Comparison of ENCODE assay signal across 1 cellular context in genomic region chr6:137155830-137156229, GRCh38.
TF ChIP-seq lines count a peak whose summit lies in the region.

No MANE protein-coding gene starts in this region.

TF ChIP-seq in K562, 482 proteins besides CTCF, POLR2A, EP300 and RAD21 (continued from another document and continues in another):
- TF ChIP-seq, protein P1, sequence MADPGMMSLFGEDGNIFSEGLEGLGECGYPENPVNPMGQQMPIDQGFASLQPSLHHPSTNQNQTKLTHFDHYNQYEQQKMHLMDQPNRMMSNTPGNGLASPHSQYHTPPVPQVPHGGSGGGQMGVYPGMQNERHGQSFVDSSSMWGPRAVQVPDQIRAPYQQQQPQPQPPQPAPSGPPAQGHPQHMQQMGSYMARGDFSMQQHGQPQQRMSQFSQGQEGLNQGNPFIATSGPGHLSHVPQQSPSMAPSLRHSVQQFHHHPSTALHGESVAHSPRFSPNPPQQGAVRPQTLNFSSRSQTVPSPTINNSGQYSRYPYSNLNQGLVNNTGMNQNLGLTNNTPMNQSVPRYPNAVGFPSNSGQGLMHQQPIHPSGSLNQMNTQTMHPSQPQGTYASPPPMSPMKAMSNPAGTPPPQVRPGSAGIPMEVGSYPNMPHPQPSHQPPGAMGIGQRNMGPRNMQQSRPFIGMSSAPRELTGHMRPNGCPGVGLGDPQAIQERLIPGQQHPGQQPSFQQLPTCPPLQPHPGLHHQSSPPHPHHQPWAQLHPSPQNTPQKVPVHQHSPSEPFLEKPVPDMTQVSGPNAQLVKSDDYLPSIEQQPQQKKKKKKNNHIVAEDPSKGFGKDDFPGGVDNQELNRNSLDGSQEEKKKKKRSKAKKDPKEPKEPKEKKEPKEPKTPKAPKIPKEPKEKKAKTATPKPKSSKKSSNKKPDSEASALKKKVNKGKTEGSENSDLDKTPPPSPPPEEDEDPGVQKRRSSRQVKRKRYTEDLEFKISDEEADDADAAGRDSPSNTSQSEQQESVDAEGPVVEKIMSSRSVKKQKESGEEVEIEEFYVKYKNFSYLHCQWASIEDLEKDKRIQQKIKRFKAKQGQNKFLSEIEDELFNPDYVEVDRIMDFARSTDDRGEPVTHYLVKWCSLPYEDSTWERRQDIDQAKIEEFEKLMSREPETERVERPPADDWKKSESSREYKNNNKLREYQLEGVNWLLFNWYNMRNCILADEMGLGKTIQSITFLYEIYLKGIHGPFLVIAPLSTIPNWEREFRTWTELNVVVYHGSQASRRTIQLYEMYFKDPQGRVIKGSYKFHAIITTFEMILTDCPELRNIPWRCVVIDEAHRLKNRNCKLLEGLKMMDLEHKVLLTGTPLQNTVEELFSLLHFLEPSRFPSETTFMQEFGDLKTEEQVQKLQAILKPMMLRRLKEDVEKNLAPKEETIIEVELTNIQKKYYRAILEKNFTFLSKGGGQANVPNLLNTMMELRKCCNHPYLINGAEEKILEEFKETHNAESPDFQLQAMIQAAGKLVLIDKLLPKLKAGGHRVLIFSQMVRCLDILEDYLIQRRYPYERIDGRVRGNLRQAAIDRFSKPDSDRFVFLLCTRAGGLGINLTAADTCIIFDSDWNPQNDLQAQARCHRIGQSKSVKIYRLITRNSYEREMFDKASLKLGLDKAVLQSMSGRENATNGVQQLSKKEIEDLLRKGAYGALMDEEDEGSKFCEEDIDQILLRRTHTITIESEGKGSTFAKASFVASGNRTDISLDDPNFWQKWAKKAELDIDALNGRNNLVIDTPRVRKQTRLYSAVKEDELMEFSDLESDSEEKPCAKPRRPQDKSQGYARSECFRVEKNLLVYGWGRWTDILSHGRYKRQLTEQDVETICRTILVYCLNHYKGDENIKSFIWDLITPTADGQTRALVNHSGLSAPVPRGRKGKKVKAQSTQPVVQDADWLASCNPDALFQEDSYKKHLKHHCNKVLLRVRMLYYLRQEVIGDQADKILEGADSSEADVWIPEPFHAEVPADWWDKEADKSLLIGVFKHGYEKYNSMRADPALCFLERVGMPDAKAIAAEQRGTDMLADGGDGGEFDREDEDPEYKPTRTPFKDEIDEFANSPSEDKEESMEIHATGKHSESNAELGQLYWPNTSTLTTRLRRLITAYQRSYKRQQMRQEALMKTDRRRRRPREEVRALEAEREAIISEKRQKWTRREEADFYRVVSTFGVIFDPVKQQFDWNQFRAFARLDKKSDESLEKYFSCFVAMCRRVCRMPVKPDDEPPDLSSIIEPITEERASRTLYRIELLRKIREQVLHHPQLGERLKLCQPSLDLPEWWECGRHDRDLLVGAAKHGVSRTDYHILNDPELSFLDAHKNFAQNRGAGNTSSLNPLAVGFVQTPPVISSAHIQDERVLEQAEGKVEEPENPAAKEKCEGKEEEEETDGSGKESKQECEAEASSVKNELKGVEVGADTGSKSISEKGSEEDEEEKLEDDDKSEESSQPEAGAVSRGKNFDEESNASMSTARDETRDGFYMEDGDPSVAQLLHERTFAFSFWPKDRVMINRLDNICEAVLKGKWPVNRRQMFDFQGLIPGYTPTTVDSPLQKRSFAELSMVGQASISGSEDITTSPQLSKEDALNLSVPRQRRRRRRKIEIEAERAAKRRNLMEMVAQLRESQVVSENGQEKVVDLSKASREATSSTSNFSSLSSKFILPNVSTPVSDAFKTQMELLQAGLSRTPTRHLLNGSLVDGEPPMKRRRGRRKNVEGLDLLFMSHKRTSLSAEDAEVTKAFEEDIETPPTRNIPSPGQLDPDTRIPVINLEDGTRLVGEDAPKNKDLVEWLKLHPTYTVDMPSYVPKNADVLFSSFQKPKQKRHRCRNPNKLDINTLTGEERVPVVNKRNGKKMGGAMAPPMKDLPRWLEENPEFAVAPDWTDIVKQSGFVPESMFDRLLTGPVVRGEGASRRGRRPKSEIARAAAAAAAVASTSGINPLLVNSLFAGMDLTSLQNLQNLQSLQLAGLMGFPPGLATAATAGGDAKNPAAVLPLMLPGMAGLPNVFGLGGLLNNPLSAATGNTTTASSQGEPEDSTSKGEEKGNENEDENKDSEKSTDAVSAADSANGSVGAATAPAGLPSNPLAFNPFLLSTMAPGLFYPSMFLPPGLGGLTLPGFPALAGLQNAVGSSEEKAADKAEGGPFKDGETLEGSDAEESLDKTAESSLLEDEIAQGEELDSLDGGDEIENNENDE (IDR thresholded peaks at IDR 0.05; ENCODE audit: low read depth, low read length), result no peak
- TF ChIP-seq ESRRA (IDR thresholded peaks at IDR 0.05; ENCODE audit: borderline replicate concordance, low read depth) (peak; percentile 78; the same call in 1 of the 2 replicates), TEAD4 (IDR thresholded peaks at IDR 0.05; ENCODE audit: low read length) (peak; percentile 37; the same call in 1 of the 2 replicates), TEAD4 (CRISPR knock-in tag; IDR thresholded peaks at IDR 0.05; ENCODE audit: borderline replicate concordance) (no peak), NFE2 (IDR thresholded peaks at IDR 0.05; ENCODE audit: low read depth) (0 out of 2 replicates have a peak, but pooled peaks have one; percentile 30), TAF15 (IDR thresholded peaks at IDR 0.05; ENCODE audit: low read depth, low read length) (no peak), RBM39 (optimal IDR thresholded peaks at IDR 0.05; ENCODE audit: low read depth, low read length) (no peak), CBFA2T3 (IDR thresholded peaks at IDR 0.05) (no peak), KLF1 (tag; IDR thresholded peaks at IDR 0.05) (no peak), HSF4 (CRISPR knock-in tag; IDR thresholded peaks at IDR 0.05; ENCODE audit: borderline replicate concordance) (no peak), ATF3 (IDR thresholded peaks at IDR 0.05) (no peak), ATF3 (CRISPR knock-in tag; conservative IDR thresholded peaks at IDR 0.05) (no peak), ZNF584 (CRISPR knock-in tag; IDR thresholded peaks at IDR 0.05; ENCODE audit: low read depth) (no peak), ZNF140 (CRISPR knock-in tag; IDR thresholded peaks at IDR 0.05) (no peak), NRF1 (conservative IDR thresholded peaks at IDR 0.05 in 1 of 2, IDR thresholded peaks at IDR 0.05 in 1 of 2) (no peak), MEIS2 (IDR thresholded peaks at IDR 0.05; ENCODE audit: partially characterized antibody) (peak; percentile 53), ZSCAN29 (IDR thresholded peaks at IDR 0.05) (no peak), XRCC4 (IDR thresholded peaks at IDR 0.05; ENCODE audit: extremely low read depth, insufficient read depth, insufficient read length) (no peak), ZNF717 (CRISPR knock-in tag; IDR thresholded peaks at IDR 0.05) (no peak), SMAD2 (IDR thresholded peaks at IDR 0.05; ENCODE audit: low read depth, low read length) (no peak), HMG20A (CRISPR knock-in tag; conservative IDR thresholded peaks at IDR 0.05) (no peak), ZNF3 (CRISPR knock-in tag; IDR thresholded peaks at IDR 0.05) (peak; percentile 23; the same call in 1 of the 2 replicates), KAT7 (CRISPR knock-in tag; IDR thresholded peaks at IDR 0.05; ENCODE audit: borderline replicate concordance) (no peak), PRMT5 (CRISPR knock-in tag; IDR thresholded peaks at IDR 0.05) (no peak), TRIM24 (IDR thresholded peaks at IDR 0.05) (0 out of 4 replicates have a peak, but pooled peaks of 1 of the 2 experiments have one; percentile 8), POLR2AphosphoS5 (IDR thresholded peaks at IDR 0.05; ENCODE audit: control insufficient read depth, insufficient read depth, low read depth, low read length) (no peak), ZNF778 (CRISPR knock-in tag; IDR thresholded peaks at IDR 0.05) (no peak), RNF2 (IDR thresholded peaks at IDR 0.05) (peak; percentile 29; the same call in 1 of the 2 replicates), KLF10 (CRISPR knock-in tag; IDR thresholded peaks at IDR 0.05) (no peak), PHB2 (IDR thresholded peaks at IDR 0.05; ENCODE audit: low read depth) (no peak), THRAP3 (IDR thresholded peaks at IDR 0.05; ENCODE audit: borderline replicate concordance) (no peak), ILK (tag; IDR thresholded peaks at IDR 0.05; ENCODE audit: borderline replicate concordance, low read depth) (no peak), ZNF134 (CRISPR knock-in tag; conservative IDR thresholded peaks at IDR 0.05) (no peak), ZNF146 (CRISPR knock-in tag; IDR thresholded peaks at IDR 0.05; ENCODE audit: unreplicated experiment) (no peak), MYNN (IDR thresholded peaks at IDR 0.05) (no peak), MYNN (CRISPR knock-in tag; IDR thresholded peaks at IDR 0.05) (no peak), ZBTB12 (CRISPR knock-in tag; IDR thresholded peaks at IDR 0.05) (no peak), ZNF384 (IDR thresholded peaks at IDR 0.05; ENCODE audit: low read depth, low read length) (no peak), HNRNPLL (IDR thresholded peaks at IDR 0.05; ENCODE audit: low read depth, low read length, poor library complexity, severe bottlenecking) (no peak)
- TF ChIP-seq, protein P2, sequence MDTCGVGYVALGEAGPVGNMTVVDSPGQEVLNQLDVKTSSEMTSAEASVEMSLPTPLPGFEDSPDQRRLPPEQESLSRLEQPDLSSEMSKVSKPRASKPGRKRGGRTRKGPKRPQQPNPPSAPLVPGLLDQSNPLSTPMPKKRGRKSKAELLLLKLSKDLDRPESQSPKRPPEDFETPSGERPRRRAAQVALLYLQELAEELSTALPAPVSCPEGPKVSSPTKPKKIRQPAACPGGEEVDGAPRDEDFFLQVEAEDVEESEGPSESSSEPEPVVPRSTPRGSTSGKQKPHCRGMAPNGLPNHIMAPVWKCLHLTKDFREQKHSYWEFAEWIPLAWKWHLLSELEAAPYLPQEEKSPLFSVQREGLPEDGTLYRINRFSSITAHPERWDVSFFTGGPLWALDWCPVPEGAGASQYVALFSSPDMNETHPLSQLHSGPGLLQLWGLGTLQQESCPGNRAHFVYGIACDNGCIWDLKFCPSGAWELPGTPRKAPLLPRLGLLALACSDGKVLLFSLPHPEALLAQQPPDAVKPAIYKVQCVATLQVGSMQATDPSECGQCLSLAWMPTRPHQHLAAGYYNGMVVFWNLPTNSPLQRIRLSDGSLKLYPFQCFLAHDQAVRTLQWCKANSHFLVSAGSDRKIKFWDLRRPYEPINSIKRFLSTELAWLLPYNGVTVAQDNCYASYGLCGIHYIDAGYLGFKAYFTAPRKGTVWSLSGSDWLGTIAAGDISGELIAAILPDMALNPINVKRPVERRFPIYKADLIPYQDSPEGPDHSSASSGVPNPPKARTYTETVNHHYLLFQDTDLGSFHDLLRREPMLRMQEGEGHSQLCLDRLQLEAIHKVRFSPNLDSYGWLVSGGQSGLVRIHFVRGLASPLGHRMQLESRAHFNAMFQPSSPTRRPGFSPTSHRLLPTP (IDR thresholded peaks at IDR 0.05; ENCODE audit: borderline replicate concordance, extremely low read depth, insufficient read length), result no peak
- TF ChIP-seq, protein P3, sequence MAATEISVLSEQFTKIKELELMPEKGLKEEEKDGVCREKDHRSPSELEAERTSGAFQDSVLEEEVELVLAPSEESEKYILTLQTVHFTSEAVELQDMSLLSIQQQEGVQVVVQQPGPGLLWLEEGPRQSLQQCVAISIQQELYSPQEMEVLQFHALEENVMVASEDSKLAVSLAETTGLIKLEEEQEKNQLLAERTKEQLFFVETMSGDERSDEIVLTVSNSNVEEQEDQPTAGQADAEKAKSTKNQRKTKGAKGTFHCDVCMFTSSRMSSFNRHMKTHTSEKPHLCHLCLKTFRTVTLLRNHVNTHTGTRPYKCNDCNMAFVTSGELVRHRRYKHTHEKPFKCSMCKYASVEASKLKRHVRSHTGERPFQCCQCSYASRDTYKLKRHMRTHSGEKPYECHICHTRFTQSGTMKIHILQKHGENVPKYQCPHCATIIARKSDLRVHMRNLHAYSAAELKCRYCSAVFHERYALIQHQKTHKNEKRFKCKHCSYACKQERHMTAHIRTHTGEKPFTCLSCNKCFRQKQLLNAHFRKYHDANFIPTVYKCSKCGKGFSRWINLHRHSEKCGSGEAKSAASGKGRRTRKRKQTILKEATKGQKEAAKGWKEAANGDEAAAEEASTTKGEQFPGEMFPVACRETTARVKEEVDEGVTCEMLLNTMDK (IDR thresholded peaks at IDR 0.05; ENCODE audit: borderline replicate concordance, insufficient read depth, low read depth, low read length, poor library complexity, severe bottlenecking), result no peak
- TF ChIP-seq, protein P4, sequence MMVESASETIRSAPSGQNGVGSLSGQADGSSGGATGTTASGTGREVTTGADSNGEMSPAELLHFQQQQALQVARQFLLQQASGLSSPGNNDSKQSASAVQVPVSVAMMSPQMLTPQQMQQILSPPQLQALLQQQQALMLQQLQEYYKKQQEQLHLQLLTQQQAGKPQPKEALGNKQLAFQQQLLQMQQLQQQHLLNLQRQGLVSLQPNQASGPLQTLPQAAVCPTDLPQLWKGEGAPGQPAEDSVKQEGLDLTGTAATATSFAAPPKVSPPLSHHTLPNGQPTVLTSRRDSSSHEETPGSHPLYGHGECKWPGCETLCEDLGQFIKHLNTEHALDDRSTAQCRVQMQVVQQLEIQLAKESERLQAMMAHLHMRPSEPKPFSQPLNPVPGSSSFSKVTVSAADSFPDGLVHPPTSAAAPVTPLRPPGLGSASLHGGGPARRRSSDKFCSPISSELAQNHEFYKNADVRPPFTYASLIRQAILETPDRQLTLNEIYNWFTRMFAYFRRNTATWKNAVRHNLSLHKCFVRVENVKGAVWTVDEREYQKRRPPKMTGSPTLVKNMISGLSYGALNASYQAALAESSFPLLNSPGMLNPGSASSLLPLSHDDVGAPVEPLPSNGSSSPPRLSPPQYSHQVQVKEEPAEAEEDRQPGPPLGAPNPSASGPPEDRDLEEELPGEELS (CRISPR knock-in tag; IDR thresholded peaks at IDR 0.05; ENCODE audit: borderline replicate concordance), result no peak
